Comparison of ENCODE assay signal across 8 cellular contexts in genomic region chr20:1764136-1765033, GRCh38.
A peak's percentile ranks its signal among the peaks of the same experiment; 100 is the strongest.
DNase-seq lines count a peak whose midpoint lies in the region; ATAC-seq lines count a peak whose summit lies in the region.

No MANE protein-coding gene starts in this region.

- DNase-seq in ACHN (peak; percentile 72), NCI-H69 (lab: John Stamatoyannopoulos, UW) (peak; percentile 84), medulla oblongata (ENCODE audit: extremely low spot score) (peak; percentile 93)
- DNase-seq in activated CD4-positive, alpha-beta T cell treated with anti-CD3 and anti-CD28 coated beads, Interleukin-2, amount 50 U/mL, for 24 hours (ENCODE audit: low read depth in 1 of 2, low spot score in 1 of 2): peak; percentile 33 to 50
- peak; percentile 24 for DNase-seq in effector CD8-positive, alpha-beta T cell (lab: John Stamatoyannopoulos, UW)
- peak; percentile 36 for DNase-seq in stimulated activated CD8-positive, alpha-beta memory T cell treated with anti-CD3 and anti-CD28 coated beads, Interleukin-15, amount 100 ng/mL, for 1 hour (ENCODE audit: low read depth)

- in situ Hi-C loops in ACHN (cut with HindIII; ENCODE audit: low pct_ligation_motif_present, low pct_unique_long_range_greater_than_20kb, low sequenced_read_pairs): no loop called here

- ATAC-seq in GM18867 (IDR thresholded peaks at IDR 0.05; ENCODE audit: unreplicated experiment) (peak; percentile 75), HG03457 (IDR thresholded peaks at IDR 0.05; ENCODE audit: unreplicated experiment) (peak; percentile 72)

Comparison
In these comparisons a context has a peak if more than half of its experiments do, and no peak if none do; other contexts are left out.
1. Peak in every context shown above with its lines: DNase-seq and ATAC-seq.
2. DNase-seq: peak in every context shown above with its lines; median percentile 93 in medulla oblongata; 84 in NCI-H69; 72 in ACHN; 42 in activated CD4-positive, alpha-beta T cell treated with anti-CD3 and anti-CD28 coated beads, Interleukin-2, amount 50 U/mL, for 24 hours; 36 in stimulated activated CD8-positive, alpha-beta memory T cell treated with anti-CD3 and anti-CD28 coated beads, Interleukin-15, amount 100 ng/mL, for 1 hour; 24 in effector CD8-positive, alpha-beta T cell.